ENCODE assay signal across 10 cellular contexts in the genomic region with DNA sequence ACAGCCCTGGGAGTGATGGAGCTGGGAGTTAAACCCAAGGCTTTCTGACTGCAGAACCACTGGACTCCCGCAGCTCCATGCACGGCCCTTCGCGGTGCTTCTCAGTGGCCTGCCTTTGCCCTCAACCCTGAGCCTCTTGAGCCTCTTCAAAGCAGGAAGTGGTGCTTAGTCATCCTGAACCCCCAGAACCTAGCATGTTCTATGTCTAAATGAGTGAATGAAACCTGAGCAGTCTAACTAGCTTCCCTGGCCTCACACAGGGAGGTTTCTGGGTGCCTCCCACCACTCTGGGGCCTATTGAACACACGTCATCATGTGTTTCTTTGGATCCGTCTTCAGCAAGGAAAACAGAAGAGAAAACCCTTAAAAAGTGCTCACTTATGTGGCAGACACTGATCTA.
A peak's percentile ranks its signal among the peaks of the same experiment; 100 is the strongest.
DNase-seq lines count a peak whose midpoint lies in the region; ATAC-seq and TF ChIP-seq lines count a peak whose summit lies in the region.
"Had no signal": no experiment of that assay in that cellular context is flagged by ENCODE, and none has a peak within 500 bp of the region (broad histone marks: within the 10 kb centered on the region; RNA-seq: fewer than 3 reads in every experiment).

No MANE protein-coding gene starts in this region.

- no peaks in the 10 kb centered on the region for H3K9me3 Mint-ChIP-seq in effector memory CD8-positive, alpha-beta T cell
- no peaks in the 10 kb centered on the region for H3K9me3 Mint-ChIP-seq in progenitor cell of endocrine pancreas (ENCODE audit: low read depth)
- H3K9me3 Mint-ChIP-seq: neural crest cell had no signal

- H3K4me1 Mint-ChIP-seq in effector memory CD8-positive, alpha-beta T cell (ENCODE audit: low read depth in 2 of 2), result peaks cover 9 to 14% of the 10 kb centered on the region in 2 donors
- H3K4me1 Mint-ChIP-seq in progenitor cell of endocrine pancreas (ENCODE audit: low read depth), result no peaks in the 10 kb centered on the region

- H3K27me3 Mint-ChIP-seq in effector memory CD8-positive, alpha-beta T cell, result no peaks in the 10 kb centered on the region
- peaks cover 25% of the 10 kb centered on the region for H3K27me3 Mint-ChIP-seq in progenitor cell of endocrine pancreas

- H3K36me3 Mint-ChIP-seq in effector memory CD8-positive, alpha-beta T cell (ENCODE audit: insufficient read depth), result no peaks in the 10 kb centered on the region
- H3K36me3 Mint-ChIP-seq in progenitor cell of endocrine pancreas (ENCODE audit: insufficient read depth), result no peaks in the 10 kb centered on the region

- H3K4me3 Mint-ChIP-seq in effector memory CD8-positive, alpha-beta T cell, result no peak overlapping the region
- no peak overlapping the region for H3K4me3 Mint-ChIP-seq in progenitor cell of endocrine pancreas (ENCODE audit: low read depth)
- H3K4me3 Mint-ChIP-seq: neural crest cell had no signal

- ATAC-seq in GM18517 (IDR thresholded peaks at IDR 0.05; ENCODE audit: unreplicated experiment), result peak; percentile 97
- peak; percentile 99 for ATAC-seq in HG03175 (IDR thresholded peaks at IDR 0.05; ENCODE audit: unreplicated experiment)
- peak; percentile 72 for ATAC-seq in effector memory CD8-positive, alpha-beta T cell (replicated peaks)

- DNase-seq in GM20000 (ENCODE audit: low spot score) (peak; percentile 87), SK-N-DZ (ENCODE audit: low spot score) (no peak), inferior parietal cortex (ENCODE audit: extremely low spot score) (no peak), ACHN (no peak), progenitor cell of endocrine pancreas (ENCODE audit: low spot score, unreplicated experiment) (no peak)
- no peak for DNase-seq in effector memory CD8-positive, alpha-beta T cell
- DNase-seq: activated effector memory CD4-positive, alpha-beta T cell treated with anti-CD3 and anti-CD28 coated beads, Interleukin-2, amount 50 U/mL, for 16 hours had no signal

- peak overlapping the region; percentile 56 to 67 for H3K27ac Mint-ChIP-seq in effector memory CD8-positive, alpha-beta T cell
- no peak overlapping the region for H3K27ac Mint-ChIP-seq in progenitor cell of endocrine pancreas

- in situ Hi-C loops in ACHN (cut with HindIII; ENCODE audit: low pct_ligation_motif_present, low pct_unique_long_range_greater_than_20kb, low sequenced_read_pairs), result no loop called here

- TF ChIP-seq CTCF in GM20000 (IDR thresholded peaks at IDR 0.05; ENCODE audit: extremely low read depth, missing control alignments) (no peak), progenitor cell of endocrine pancreas (IDR thresholded peaks at IDR 0.05; ENCODE audit: unreplicated experiment) (no peak)
